In genomic region chr3:127589600-127590281, GRCh38 we compare ENCODE assay signal across 1 cellular context.
TF ChIP-seq lines count a peak whose summit lies in the region.

No MANE protein-coding gene starts in this region.

TF ChIP-seq in IMR-90, 13 proteins besides CTCF, POLR2A, EP300 and RAD21:
- no peak for TF ChIP-seq NFE2L2 (IDR thresholded peaks at IDR 0.05; ENCODE audit: low read depth, low read length)
- no peak for TF ChIP-seq SMC3 (IDR thresholded peaks at IDR 0.05; ENCODE audit: low read depth, low read length)
- no peak for TF ChIP-seq MAZ (IDR thresholded peaks at IDR 0.05; ENCODE audit: borderline replicate concordance, low read depth, low read length)
- TF ChIP-seq MXI1 (IDR thresholded peaks at IDR 0.05; ENCODE audit: borderline replicate concordance, low read depth, low read length): no peak
- no peak for TF ChIP-seq RFX5 (IDR thresholded peaks at IDR 0.05; ENCODE audit: low read depth, low read length)
- no peak for TF ChIP-seq CEBPB (IDR thresholded peaks at IDR 0.05; ENCODE audit: low read depth, low read length)
- TF ChIP-seq MAFK (IDR thresholded peaks at IDR 0.05; ENCODE audit: low read depth, low read length): no peak
- no peak for TF ChIP-seq BHLHE40 (IDR thresholded peaks at IDR 0.05; ENCODE audit: low read depth, low read length)
- no peak for TF ChIP-seq CHD1 (IDR thresholded peaks at IDR 0.05; ENCODE audit: low read depth, low read length)
TF ChIP-seq in IMR-90: peak in this region for 0.
